22 cellular contexts compared by ENCODE assay signal in the genomic region with DNA sequence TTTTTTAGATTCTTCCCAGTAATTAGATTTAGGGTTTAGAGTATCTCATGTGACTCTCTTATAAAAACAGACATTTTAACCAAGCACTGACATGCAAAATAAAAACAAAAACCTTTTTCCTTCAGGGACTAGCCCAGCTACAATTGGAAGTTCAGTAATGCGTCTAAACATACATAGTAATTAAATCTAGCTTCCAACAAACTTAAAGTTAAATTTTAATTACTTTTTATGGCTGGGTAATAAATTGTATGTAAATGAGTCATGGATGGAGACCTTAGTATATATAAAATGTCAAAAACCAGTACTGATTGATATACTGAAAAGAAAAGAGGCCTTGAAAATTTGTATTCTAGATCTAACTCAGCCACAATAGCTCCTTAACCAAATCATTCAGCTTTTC.
"Had no signal": no experiment of that assay in that cellular context is flagged by ENCODE, and none has a peak within 500 bp of the region (broad histone marks: within the 10 kb centered on the region; RNA-seq: fewer than 3 reads in every experiment).

No MANE protein-coding gene starts in this region.

- H3K27me3 ChIP-seq: gastrocnemius medialis, left lung, right atrium auricular region, stomach, thyroid gland had no signal

- H3K27ac ChIP-seq: epithelial cell of prostate, left lung, parathyroid adenoma, right atrium auricular region, stomach had no signal

- H3K27ac Mint-ChIP-seq: naive thymus-derived CD8-positive, alpha-beta T cell; progenitor cell of endocrine pancreas; stimulated activated effector memory CD8-positive, alpha-beta T cell treated with anti-CD3 and anti-CD28 coated beads, Interleukin-12 subunit alpha, Interleukin-12 subunit beta, amount 100 ng/mL, for 72 hours; type B pancreatic cell had no signal

- H3K4me1 Mint-ChIP-seq: naive thymus-derived CD8-positive, alpha-beta T cell; stimulated activated effector memory CD8-positive, alpha-beta T cell treated with anti-CD3 and anti-CD28 coated beads, Interleukin-12 subunit alpha, Interleukin-12 subunit beta, amount 100 ng/mL, for 72 hours had no signal

- H3K4me3 ChIP-seq: gastrocnemius medialis, left lung, right atrium auricular region, stomach, thyroid gland had no signal

- H3K36me3 ChIP-seq: gastrocnemius medialis, left lung, right atrium auricular region, stomach, thyroid gland had no signal

- H3K9ac ChIP-seq: parathyroid adenoma had no signal

- H3K9me3 Mint-ChIP-seq: naive thymus-derived CD8-positive, alpha-beta T cell; stimulated activated effector memory CD8-positive, alpha-beta T cell treated with anti-CD3 and anti-CD28 coated beads, Interleukin-12 subunit alpha, Interleukin-12 subunit beta, amount 100 ng/mL, for 72 hours; type B pancreatic cell had no signal

- DNase-seq: cortex of kidney; effector CD4-positive, alpha-beta T cell; foreskin fibroblast; gastrocnemius medialis; head of caudate nucleus; kidney; left lung; mesenchymal stem cell; midbrain; naive thymus-derived CD8-positive, alpha-beta T cell; occipital lobe; stimulated activated CD4-positive, alpha-beta T cell treated with anti-CD3 and anti-CD28 coated beads, Interleukin-2, amount 100 ng/mL, for 24 hours; stimulated activated CD4-positive, alpha-beta T cell treated with anti-CD3 and anti-CD28 coated beads, Interleukin-4, amount 100 ng/mL, for 24 hours; stimulated activated naive CD4-positive, alpha-beta T cell treated with Interleukin-2 at 50 U/mL for 16 hours; stomach; thyroid gland had no signal

- H3K4me1 ChIP-seq: gastrocnemius medialis, left lung, parathyroid adenoma, right atrium auricular region, stomach had no signal

- H3K4me3 Mint-ChIP-seq: naive thymus-derived CD8-positive, alpha-beta T cell; stimulated activated effector memory CD8-positive, alpha-beta T cell treated with anti-CD3 and anti-CD28 coated beads, Interleukin-12 subunit alpha, Interleukin-12 subunit beta, amount 100 ng/mL, for 72 hours; type B pancreatic cell had no signal

- H3K36me3 Mint-ChIP-seq: naive thymus-derived CD8-positive, alpha-beta T cell; stimulated activated effector memory CD8-positive, alpha-beta T cell treated with anti-CD3 and anti-CD28 coated beads, Interleukin-12 subunit alpha, Interleukin-12 subunit beta, amount 100 ng/mL, for 72 hours; type B pancreatic cell had no signal

- H3K9me3 ChIP-seq: gastrocnemius medialis, left lung, right atrium auricular region, stomach, thyroid gland had no signal
